ENCODE assay signal across 15 cellular contexts in genomic region chr2:101967826-101968498, GRCh38. TPM values are rescaled to one million over a fixed set of nuclear protein-coding genes. Genes with fewer than 3 reads are reported as not detected.
DNase-seq lines count a peak whose midpoint lies in the region; ATAC-seq and TF ChIP-seq lines count a peak whose summit lies in the region.
"Had no signal": no experiment of that assay in that cellular context is flagged by ENCODE, and none has a peak within 500 bp of the region (broad histone marks: within the 10 kb centered on the region; RNA-seq: fewer than 3 reads in every experiment).

No MANE protein-coding gene starts in this region.

- no peak overlapping the region for H4K5ac ChIP-seq in H9 (ENCODE audit: insufficient read length, low read depth, low read length)

- no peak for ATAC-seq in HG02870 (IDR thresholded peaks at IDR 0.05; ENCODE audit: unreplicated experiment)
- ATAC-seq: activated CD8-positive, alpha-beta T cell treated with anti-CD3 and anti-CD28 coated beads, Interleukin-2, amount 10 ng/mL, durations not matched to agents 7 days and 5 days had no signal

- H4K8ac ChIP-seq in H9 (replicated peaks; ENCODE audit: insufficient read length, low read depth, low read length): no peak overlapping the region

- H3K27me3 ChIP-seq in H9 (ENCODE audit: insufficient read depth, low read length): no peaks in the 10 kb centered on the region
- H3K27me3 ChIP-seq: right atrium auricular region had no signal

- H2AK5ac ChIP-seq in H9 (ENCODE audit: insufficient read length, low read length): no peak overlapping the region

- peaks cover 7% of the 10 kb centered on the region for H3K27me3 Mint-ChIP-seq in H9 (ENCODE audit: low read depth)

- peaks cover 31 to 35% of the 10 kb centered on the region in 2 experiments for H3K4me1 Mint-ChIP-seq in H9

- DNase-seq in EL: peak; percentile 33
- DNase-seq in NCI-H2196 (lab: John Stamatoyannopoulos, UW; ENCODE audit: unreplicated experiment): peak; percentile 47
- DNase-seq in fibroblast of peridontal ligament (ENCODE audit: extremely low read depth): peak; percentile 76
- DNase-seq in pons (ENCODE audit: low spot score): peak; percentile 35
- no peak for DNase-seq in NCI-H1436 (lab: John Stamatoyannopoulos, UW)
- no peak for DNase-seq in NCI-H1436 treated with DMSO at 0.1 percent for 48 hours (lab: John Stamatoyannopoulos, UW)
- DNase-seq in H9: no peak
- DNase-seq: activated CD8-positive, alpha-beta T cell treated with anti-CD3 and anti-CD28 coated beads, Interleukin-2, amount 10 ng/mL, durations not matched to agents 7 days and 5 days; cerebellar nuclear complex; erythroblast; NCI-H2227 treated with DMSO at 0.1 percent for 48 hours; T1000 had no signal

- no peak overlapping the region for H2AFZ ChIP-seq in H9 (ENCODE audit: low read length)

- peaks cover 9 to 37% (median 30%) of the 10 kb centered on the region in 3 experiments for H3K36me3 Mint-ChIP-seq in H9 (ENCODE audit: insufficient read depth in 1 of 3, low read depth in 3 of 3)

- no peaks in the 10 kb centered on the region for H3K23me2 ChIP-seq in H9 (ENCODE audit: insufficient read length, low read depth, low read length, poor library complexity, severe bottlenecking)

- no peak overlapping the region for H2BK15ac ChIP-seq in H9 (ENCODE audit: low read depth, low read length)

- no peak overlapping the region for H3K27ac Mint-ChIP-seq in H9
- H3K27ac Mint-ChIP-seq: activated CD8-positive, alpha-beta T cell treated with anti-CD3 and anti-CD28 coated beads, Interleukin-2, amount 10 ng/mL, durations not matched to agents 7 days and 5 days had no signal

- no peak overlapping the region for H3K56ac ChIP-seq in H9 (ENCODE audit: insufficient read length, low read depth, low read length)

- no peak overlapping the region for H3K14ac ChIP-seq in H9 (ENCODE audit: insufficient read depth, low read length)

- no CpG with 5 or more reads among the region's 7 CpGs for WGBS in H9 (ENCODE audit: extremely low coverage, insufficient read length, low lambda C conversion rate)

- H3T11ph ChIP-seq in H9 (ENCODE audit: low read length): no peak overlapping the region

- no peak overlapping the region for H3K4ac ChIP-seq in H9 (ENCODE audit: low read depth, low read length)

- no peaks in the 10 kb centered on the region for H3K79me1 ChIP-seq in H9 (ENCODE audit: insufficient read depth, low read depth, low read length, poor library complexity, severe bottlenecking)

- H2BK5ac ChIP-seq in H9 (ENCODE audit: insufficient read length, low read length): no peak overlapping the region

- H3K79me2 ChIP-seq in H9 (ENCODE audit: insufficient read depth, low read length): no peaks in the 10 kb centered on the region

- no peaks in the 10 kb centered on the region for H4K20me1 ChIP-seq in H9 (ENCODE audit: control insufficient read depth, insufficient read depth, insufficient read length)

- no peak overlapping the region for H3K4me2 ChIP-seq in H9 (ENCODE audit: insufficient read depth, insufficient read length, low read length)
- H3K4me2 ChIP-seq: KMS-11 had no signal

- H3K23ac ChIP-seq in H9 (ENCODE audit: insufficient read length, low read depth, low read length): no peak overlapping the region

- no peak overlapping the region for H3K27ac ChIP-seq in H9 (ENCODE audit: insufficient read length, low read depth, low read length)
- H3K27ac ChIP-seq: KMS-11, right atrium auricular region had no signal

- H3K18ac ChIP-seq in H9 (ENCODE audit: insufficient read length, low read depth, low read length): no peak overlapping the region

- no peak overlapping the region for H2BK120ac ChIP-seq in H9 (ENCODE audit: low read depth, low read length, poor library complexity, severe bottlenecking)

- H3K9me3 Mint-ChIP-seq in H9: peaks cover 24 to 27% of the 10 kb centered on the region in 2 experiments

- H4K91ac ChIP-seq in H9 (ENCODE audit: insufficient read length, low read depth, low read length): no peak overlapping the region

- peaks cover 19% of the 10 kb centered on the region for H3K9me3 ChIP-seq in H9 (ENCODE audit: control insufficient read depth, low read depth, low read length)
- H3K9me3 ChIP-seq: right atrium auricular region had no signal

- no peak overlapping the region for H2BK12ac ChIP-seq in H9 (ENCODE audit: insufficient read length, low read depth, low read length)

- H3K9ac ChIP-seq in H9 (ENCODE audit: extremely low read depth, insufficient read length, low read length): no peak overlapping the region
- H3K9ac ChIP-seq: KMS-11 had no signal

- no peak for TF ChIP-seq CTCF in H9 (conservative IDR thresholded peaks at IDR 0.05)

- H3K4me1 ChIP-seq in H9 (ENCODE audit: insufficient read depth, low read length): no peaks in the 10 kb centered on the region
- H3K4me1 ChIP-seq: right atrium auricular region had no signal

- no peak overlapping the region for H3K4me3 Mint-ChIP-seq in H9
- H3K4me3 Mint-ChIP-seq: activated CD8-positive, alpha-beta T cell treated with anti-CD3 and anti-CD28 coated beads, Interleukin-2, amount 10 ng/mL, durations not matched to agents 7 days and 5 days had no signal

- no peak overlapping the region for H2BK20ac ChIP-seq in H9 (ENCODE audit: low read depth, low read length, poor library complexity, severe bottlenecking)

RNA-seq across cellular contexts. Expression of gene IL1R2, which starts 23.8 kb away (rescaled TPM):
- not detected in 2 replicates for total RNA-seq in H9 (2021)
- total RNA-seq: activated CD8-positive, alpha-beta T cell treated with anti-CD3 and anti-CD28 coated beads, Interleukin-2, amount 10 ng/mL, durations not matched to agents 7 days and 5 days had no signal

Comparison
In these comparisons a context has a peak if more than half of its experiments do, and no peak if none do; other contexts are left out.
1. DNase-seq: peak in EL (single experiment), NCI-H2196 (single experiment), fibroblast of peridontal ligament (single experiment) and pons (single experiment); none in NCI-H1436 (single experiment), NCI-H1436 treated with DMSO at 0.1 percent for 48 hours (single experiment) and H9 (single experiment).